ENCODE assay signal across 17 cellular contexts in the genomic region with DNA sequence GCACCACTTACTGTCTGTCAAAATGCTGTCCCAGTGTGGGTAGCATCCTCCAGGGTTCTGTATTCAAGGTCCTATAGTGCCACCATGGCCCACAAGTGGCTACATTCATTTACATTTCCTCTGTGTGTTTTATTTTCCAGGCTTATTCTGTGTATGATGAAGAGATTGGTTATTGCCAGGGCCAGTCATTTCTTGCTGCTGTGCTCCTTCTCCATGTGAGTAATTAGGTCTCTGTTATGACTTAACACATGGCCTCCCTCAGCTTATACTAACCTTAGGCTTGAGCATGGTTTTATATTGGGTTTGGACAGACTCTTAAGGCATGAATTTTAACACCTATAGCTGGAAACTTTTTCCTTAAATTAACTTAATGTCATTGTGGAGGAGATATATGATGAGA. TPM values are rescaled to one million over a fixed set of nuclear protein-coding genes. Genes with fewer than 3 reads are reported as not detected.
DNase-seq lines count a peak whose midpoint lies in the region; ATAC-seq and TF ChIP-seq lines count a peak whose summit lies in the region.
"Had no signal": no experiment of that assay in that cellular context is flagged by ENCODE, and none has a peak within 500 bp of the region (broad histone marks: within the 10 kb centered on the region; RNA-seq: fewer than 3 reads in every experiment).

No MANE protein-coding gene starts in this region.

- no peak for ATAC-seq in aorta (ENCODE audit: low FRiP score)
- ATAC-seq: HCT116 had no signal

- peaks cover 22 to 47% (median 27%) of the 10 kb centered on the region in 3 donors for H3K36me3 ChIP-seq in tibial artery
- peaks cover 0 to 5% of the 10 kb centered on the region in 2 donors for H3K36me3 ChIP-seq in aorta (ENCODE audit: control insufficient read depth in 1 of 2, insufficient read depth in 2 of 2, low read length in 1 of 2)

- H3K27ac ChIP-seq in tibial artery (peak overlapping the region; percentile 49 to 82), aorta (ENCODE audit: low read depth in 1 of 2, low read length in 2 of 2) (peak overlapping the region in 1 of 2 donors; percentile 49)
- H3K27ac ChIP-seq: Peyer's patch had no signal

- DNase-seq in activated CD4-positive, alpha-beta T cell treated with anti-CD3 and anti-CD28 coated beads for 48 hours = peak; percentile 15
- no peak for DNase-seq in activated CD4-positive, alpha-beta T cell treated with anti-CD3 and anti-CD28 coated beads for 4 hours
- DNase-seq in stimulated activated CD4-positive, alpha-beta T cell treated with anti-CD3 and anti-CD28 coated beads, Interleukin-1b, Interleukin-23, amount 100 ng/mL, for 48 hours = peak; percentile 16
- no peak for DNase-seq in stimulated activated CD4-positive, alpha-beta T cell treated with anti-CD3 and anti-CD28 coated beads, Interleukin-4, amount 100 ng/mL, for 24 hours
- peak; percentile 9 for DNase-seq in fibroblast of mammary gland (ENCODE audit: low read depth)
- DNase-seq in tibial artery = no peak
- no peak for DNase-seq in kidney glomerular epithelial cell (lab: John Stamatoyannopoulos, UW)
- DNase-seq in aorta = no peak
- DNase-seq: 8988T, DMS79 treated with DMSO at 0.1 percent for 48 hours, NCI-H1105, NCI-H1694, NCI-H2081 treated with DMSO at 0.1 percent for 48 hours, NCI-H446 treated with DMSO at 0.1 percent for 48 hours, NCI-H69, Peyer's patch had no signal

- intact Hi-C loops in tibial artery (cut with DNase I; ENCODE audit: low total_unique reads) = no loop called here
- intact Hi-C loops in aorta (cut with DNase I) = loop anchor here (5.0 kb wide), 1 partner anchor 33 kb away; no protein-coding TSS in a partner anchor

- no peaks in the 10 kb centered on the region for H3K9me3 ChIP-seq in tibial artery
- no peaks in the 10 kb centered on the region for H3K9me3 ChIP-seq in aorta (ENCODE audit: control insufficient read depth, low read length)
- H3K9me3 ChIP-seq: Peyer's patch had no signal

- H3K27me3 ChIP-seq in tibial artery (no peaks in the 10 kb centered on the region), aorta (ENCODE audit: control insufficient read depth in 1 of 2, insufficient read depth in 2 of 2, low read length in 1 of 2) (no peaks in the 10 kb centered on the region)
- H3K27me3 ChIP-seq: Peyer's patch had no signal

- no peak overlapping the region for H3K4me3 ChIP-seq in fibroblast of mammary gland (ENCODE audit: control insufficient read depth, low read depth, low read length)
- no peak overlapping the region for H3K4me3 ChIP-seq in tibial artery
- no peak overlapping the region for H3K4me3 ChIP-seq in aorta (ENCODE audit: low read length in 2 of 2)
- H3K4me3 ChIP-seq: Peyer's patch had no signal

- peaks cover 0 to 98% (median 36%) of the 10 kb centered on the region in 4 donors for H3K4me1 ChIP-seq in tibial artery
- H3K4me1 ChIP-seq in aorta (ENCODE audit: control insufficient read depth in 1 of 2, insufficient read depth in 2 of 2, low read length in 2 of 2) = peaks cover 4 to 14% of the 10 kb centered on the region in 2 donors
- H3K4me1 ChIP-seq: Peyer's patch had no signal

- TF ChIP-seq CTCF in fibroblast of mammary gland (conservative IDR thresholded peaks at IDR 0.05; ENCODE audit: control insufficient read depth, insufficient read depth, low read depth, low read length) = no peak
- no peak for TF ChIP-seq CTCF in tibial artery (IDR thresholded peaks at IDR 0.05)

RNA-seq across cellular contexts. Expression of gene GPR21, which starts 36.7 kb away (rescaled TPM):
- total RNA-seq in aorta = 10 to 100 TPM in 1 of 2 donors, 1 to 10 TPM in 1; 8.8 to 13.9 TPM
- 1 to 10 TPM in 1 of 2 donors, under 1 TPM in 1; 0.50 to 3.8 TPM for polyA plus RNA-seq in aorta

Comparison
In these comparisons a context has a peak if more than half of its experiments do, and no peak if none do; other contexts are left out.
1. DNase-seq: peak in activated CD4-positive, alpha-beta T cell treated with anti-CD3 and anti-CD28 coated beads for 48 hours (single experiment), stimulated activated CD4-positive, alpha-beta T cell treated with anti-CD3 and anti-CD28 coated beads, Interleukin-1b, Interleukin-23, amount 100 ng/mL, for 48 hours (single experiment) and fibroblast of mammary gland (single experiment); none in activated CD4-positive, alpha-beta T cell treated with anti-CD3 and anti-CD28 coated beads for 4 hours (0 of 2), stimulated activated CD4-positive, alpha-beta T cell treated with anti-CD3 and anti-CD28 coated beads, Interleukin-4, amount 100 ng/mL, for 24 hours (single experiment), tibial artery (0 of 2), kidney glomerular epithelial cell (single experiment) and aorta (0 of 2).